ENCODE assay signal across 13 cellular contexts in the genomic region with DNA sequence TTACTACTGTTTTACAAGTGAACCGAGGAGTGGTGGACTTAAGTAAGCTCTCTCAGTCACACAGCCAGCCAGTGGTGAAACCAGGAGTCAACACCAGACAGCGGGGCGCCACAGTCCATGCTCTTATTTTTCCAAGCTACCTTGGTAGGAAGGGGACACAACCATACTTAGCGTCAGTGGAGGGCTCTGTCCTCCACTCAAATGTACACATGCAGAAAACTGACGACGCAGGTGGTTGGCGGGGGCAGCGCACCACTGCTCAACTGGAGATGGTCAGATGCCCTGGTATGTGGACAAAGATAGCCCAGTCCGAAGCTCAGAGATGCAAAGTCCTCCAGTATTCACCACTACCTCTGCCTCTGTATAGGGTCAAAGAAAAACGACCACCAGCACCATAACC. TPM values are rescaled to one million over a fixed set of nuclear protein-coding genes. Genes with fewer than 3 reads are reported as not detected.
DNase-seq lines count a peak whose midpoint lies in the region; ATAC-seq and TF ChIP-seq lines count a peak whose summit lies in the region.
"Had no signal": no experiment of that assay in that cellular context is flagged by ENCODE, and none has a peak within 500 bp of the region (broad histone marks: within the 10 kb centered on the region; RNA-seq: fewer than 3 reads in every experiment).

No MANE protein-coding gene starts in this region.

- TF ChIP-seq CTCF in GM23338 (conservative IDR thresholded peaks at IDR 0.05; ENCODE audit: low read depth in 2 of 2), result no peak
- TF ChIP-seq CTCF in WI38 (IDR thresholded peaks at IDR 0.05; ENCODE audit: low read depth, low read length), result no peak
- no peak for TF ChIP-seq CTCF in glutamatergic neuron (IDR thresholded peaks at IDR 0.05; ENCODE audit: partially characterized antibody, unreplicated experiment)
- TF ChIP-seq CTCF in right atrium auricular region (IDR thresholded peaks at IDR 0.05), result no peak

- ATAC-seq in GM23338, result no peak

- DNase-seq in GM23338 (ENCODE audit: low spot score) (no peak), glutamatergic neuron (no peak), dedifferentiated amniotic fluid mesenchymal stem cell (ENCODE audit: extremely low spot score) (no peak), right atrium auricular region (ENCODE audit: low spot score) (no peak)
- DNase-seq in activated effector memory CD4-positive, alpha-beta T cell treated with Interleukin-2 at 50 U/mL for 16 hours, result no peak
- DNase-seq: COR-L47, cortex of kidney, NCI-H1694, right cardiac atrium, Right ventricle myocardium superior, stomach had no signal

- H3K27me3 ChIP-seq in GM23338 (ENCODE audit: insufficient read depth), result no peaks in the 10 kb centered on the region
- no peaks in the 10 kb centered on the region for H3K27me3 ChIP-seq in skeletal muscle tissue (ENCODE audit: control insufficient read depth in 3 of 3, insufficient read depth in 3 of 3, low read length in 3 of 3)
- no peaks in the 10 kb centered on the region for H3K27me3 ChIP-seq in right atrium auricular region

- H3K9me3 Mint-ChIP-seq in GM23338, result peaks cover 96% of the 10 kb centered on the region
- peaks cover 41% of the 10 kb centered on the region for H3K9me3 Mint-ChIP-seq in glutamatergic neuron (ENCODE audit: unreplicated experiment)

- no peaks in the 10 kb centered on the region for H3F3A ChIP-seq in GM23338 (replicated peaks; ENCODE audit: low read depth)

- H3K9me3 ChIP-seq in skeletal muscle tissue (ENCODE audit: control insufficient read depth in 3 of 3, low read length in 3 of 3) (peaks cover 5 to 16% (median 5%) of the 10 kb centered on the region in 3 donors), right atrium auricular region (no peaks in the 10 kb centered on the region)

- H3K36me3 Mint-ChIP-seq in GM23338 (ENCODE audit: low read depth) (peaks cover 39% of the 10 kb centered on the region), glutamatergic neuron (ENCODE audit: unreplicated experiment) (peaks cover 38% of the 10 kb centered on the region)

- no peak overlapping the region for H3K27ac Mint-ChIP-seq in GM23338
- H3K27ac Mint-ChIP-seq in glutamatergic neuron (ENCODE audit: unreplicated experiment), result no peak overlapping the region

- H3K27ac ChIP-seq in GM23338 (ENCODE audit: low read depth) (no peak overlapping the region), skeletal muscle tissue (ENCODE audit: low read depth, low read length) (no peak overlapping the region), right atrium auricular region (no peak overlapping the region)

- H3K4me3 Mint-ChIP-seq in GM23338 (peak overlapping the region; percentile 91; the same call in 2 of the 3 replicates), glutamatergic neuron (ENCODE audit: unreplicated experiment) (peak overlapping the region; percentile 97)

- no peaks in the 10 kb centered on the region for H3K9me2 ChIP-seq in GM23338 (ENCODE audit: insufficient read depth)

- no peaks in the 10 kb centered on the region; the same call in 1 of the 2 replicates for H4K20me1 ChIP-seq in GM23338 (replicated peaks; ENCODE audit: insufficient read depth)

- H3K27me3 Mint-ChIP-seq in GM23338 (ENCODE audit: insufficient read depth, low read depth, poor library complexity) (peaks cover 13% of the 10 kb centered on the region), glutamatergic neuron (ENCODE audit: unreplicated experiment) (peaks cover 14% of the 10 kb centered on the region)

- H3K4me1 Mint-ChIP-seq in GM23338, result no peaks in the 10 kb centered on the region
- H3K4me1 Mint-ChIP-seq in glutamatergic neuron (ENCODE audit: low read depth, unreplicated experiment), result peaks cover 16% of the 10 kb centered on the region

- peak overlapping the region; percentile 83 for H3K4me3 ChIP-seq in GM23338
- peak overlapping the region; percentile 70 for H3K4me3 ChIP-seq in WI38 (ENCODE audit: low read depth, low read length)
- H3K4me3 ChIP-seq in skeletal muscle tissue (ENCODE audit: low read length in 3 of 3), result peak overlapping the region; percentile 81 to 96 (median 95)
- peak overlapping the region in 1 of 2 donors; percentile 69 for H3K4me3 ChIP-seq in right atrium auricular region

- peak overlapping the region; percentile 74; the same call in 1 of the 2 replicates for H3K4me2 ChIP-seq in GM23338

- peak overlapping the region in 1 of 3 donors; percentile 20 for H3K9ac ChIP-seq in skeletal muscle tissue (ENCODE audit: low read depth in 1 of 3, low read length in 3 of 3)

- H3K4me1 ChIP-seq in GM23338 (ENCODE audit: insufficient read depth) (no peaks in the 10 kb centered on the region), skeletal muscle tissue (ENCODE audit: control insufficient read depth in 3 of 3, insufficient read depth in 3 of 3, low read length in 3 of 3) (peaks cover 7 to 26% (median 16%) of the 10 kb centered on the region in 3 donors), right atrium auricular region (peaks cover 0 to 21% of the 10 kb centered on the region in 2 donors)

- peaks cover 63% of the 10 kb centered on the region for H3K79me2 ChIP-seq in GM23338 (replicated peaks; ENCODE audit: insufficient read depth)

- H2AFZ ChIP-seq in GM23338, result no peak overlapping the region

- no peaks in the 10 kb centered on the region for H3K36me3 ChIP-seq in GM23338 (ENCODE audit: insufficient read depth)
- peaks cover 9 to 12% (median 12%) of the 10 kb centered on the region in 3 donors for H3K36me3 ChIP-seq in skeletal muscle tissue (ENCODE audit: control insufficient read depth in 3 of 3, insufficient read depth in 3 of 3, low read length in 3 of 3)
- H3K36me3 ChIP-seq in right atrium auricular region, result peaks cover 10% of the 10 kb centered on the region

TF ChIP-seq in GM23338, 12 proteins besides CTCF, POLR2A, EP300 and RAD21:
- TF ChIP-seq NANOG (IDR thresholded peaks at IDR 0.05; ENCODE audit: borderline replicate concordance) (no peak), EZH2phosphoT487 (IDR thresholded peaks at IDR 0.05; ENCODE audit: unreplicated experiment) (no peak)

RNA-seq across cellular contexts. Expression of gene ZNF667, which starts 1.1 kb away (rescaled TPM):
- total RNA-seq in GM23338 (2014; rRNA removed; shearing (Covaris generic)), result 8.3 and 8.6 TPM in 2 replicates
- 4.9 and 5.6 TPM in 2 replicates for polyA plus RNA-seq in GM23338 (2016; fragmentation: Nextera tagmentation; extraction: Ambion mirVana)
- 6.0 TPM for total RNA-seq in glutamatergic neuron (ENCODE audit: unreplicated experiment)
- total RNA-seq in skeletal muscle tissue, result 4.7 TPM
- total RNA-seq in right atrium auricular region, result 1 to 10 TPM; 3.5 to 5.3 TPM

RNA-seq across cellular contexts. Expression of gene ZNF471, which starts 31.6 kb away (rescaled TPM):
- 1.1 TPM in 2 replicates for total RNA-seq in GM23338 (2014; rRNA removed; shearing (Covaris generic))
- 0.63 and 1.1 TPM in 2 replicates for polyA plus RNA-seq in GM23338 (2016; fragmentation: Nextera tagmentation; extraction: Ambion mirVana)
- total RNA-seq in glutamatergic neuron (ENCODE audit: unreplicated experiment), result 18.7 TPM
- total RNA-seq in skeletal muscle tissue, result 2.6 TPM
- total RNA-seq in right atrium auricular region, result 1 to 10 TPM; 2.1 to 2.3 TPM
